38 cellular contexts compared by ENCODE assay signal in the genomic region with DNA sequence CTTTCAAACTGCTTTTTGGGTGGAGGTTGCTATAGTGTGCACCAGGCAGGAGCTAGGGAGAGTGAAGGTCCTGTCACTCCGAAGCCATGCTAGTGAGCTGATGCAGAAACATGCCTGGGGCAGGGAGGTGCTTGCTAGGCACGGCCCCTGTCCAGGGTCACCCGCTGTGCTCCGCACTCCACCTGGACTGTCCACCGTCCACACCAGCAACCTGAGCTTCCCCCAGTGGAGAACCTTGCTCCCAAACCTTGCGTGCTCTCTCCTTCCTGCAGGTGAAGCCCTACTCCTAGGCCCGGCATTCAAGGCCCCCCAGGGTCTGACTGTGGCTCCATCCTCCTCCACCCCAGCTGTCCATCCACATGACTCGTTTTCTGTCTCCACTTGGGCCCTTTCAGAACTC. TPM values are rescaled to one million over a fixed set of nuclear protein-coding genes. Genes with fewer than 3 reads are reported as not detected.
"Had no signal": no experiment of that assay in that cellular context is flagged by ENCODE, and none has a peak within 500 bp of the region (broad histone marks: within the 10 kb centered on the region; RNA-seq: fewer than 3 reads in every experiment).

No MANE protein-coding gene starts in this region.

- H3K36me3 Mint-ChIP-seq: activated CD4-positive, alpha-beta memory T cell treated with anti-CD3 and anti-CD28 coated beads for 36 hours; activated naive CD4-positive, alpha-beta T cell treated with anti-CD3 and anti-CD28 coated beads, Interleukin-2, amount 50 U/mL, for 72 hours; activated naive CD8-positive, alpha-beta T cell treated with anti-CD3 and anti-CD28 coated beads for 36 hours had no signal

- H3K9me3 ChIP-seq: adrenal gland had no signal

- H3K4me1 Mint-ChIP-seq: activated B cell treated with CpG ODN at 0.5 μM for 24 hours; activated CD4-positive, alpha-beta T cell treated with anti-CD3 and anti-CD28 coated beads, Interleukin-2, amount 10 ng/mL, durations not matched to agents 24 days and 14 days; activated naive CD8-positive, alpha-beta T cell treated with anti-CD3 and anti-CD28 coated beads for 36 hours; activated T-helper 17 cell treated with anti-CD3 and anti-CD28 coated beads, Interleukin-2, amount 50 U/mL, for 72 hours had no signal

- H3K27ac Mint-ChIP-seq: activated B cell treated with CpG ODN at 0.5 μM for 24 hours; activated CD4-positive, alpha-beta memory T cell treated with anti-CD3 and anti-CD28 coated beads for 36 hours; activated CD4-positive, alpha-beta T cell treated with anti-CD3 and anti-CD28 coated beads, Interleukin-2, amount 10 ng/mL, durations not matched to agents 24 days and 14 days; activated CD8-positive, alpha-beta T cell treated with anti-CD3 and anti-CD28 coated beads for 36 hours; activated naive CD4-positive, alpha-beta T cell treated with anti-CD3 and anti-CD28 coated beads for 36 hours; activated naive CD8-positive, alpha-beta T cell treated with anti-CD3 and anti-CD28 coated beads for 36 hours; activated T-cell treated with anti-CD3 and anti-CD28 coated beads, Interleukin-2, amount 50 U/mL, for 72 hours; activated T-helper 1 cell treated with anti-CD3 and anti-CD28 coated beads, Interleukin-12 subunit alpha, Interleukin-12 subunit beta, Interleukin-2, Interleukin-4 antibody, amounts not matched to agents 30 ng/mL and 10 ng/mL and 1 ng/mL, durations not matched to agents 14 hours and 24 hours and 36 hours; activated T-helper 17 cell treated with anti-CD3 and anti-CD28 coated beads, Interleukin-2, amount 50 U/mL, for 72 hours; T-helper 1 cell treated with Interleukin-12 subunit alpha and Interleukin-12 subunit beta and Interleukin-4 antibody, amounts not matched to agents 30 μg/mL and 1 μg/mL, for 36 hours; T-helper 2 cell treated with Interferon-gamma antibody and Interleukin-4, amounts not matched to agents 5 μg/mL and 100 μg/mL, for 36 hours had no signal

- H3K36me3 ChIP-seq: adrenal gland, brain microvascular endothelial cell, breast epithelium had no signal

- H3K4me3 ChIP-seq: adrenal gland, body of pancreas, breast epithelium had no signal

- H3K9me3 Mint-ChIP-seq: T-helper 2 cell treated with Interferon-gamma antibody and Interleukin-4, amounts not matched to agents 5 μg/mL and 100 μg/mL, for 36 hours had no signal

- ATAC-seq: activated CD8-positive, alpha-beta T cell treated with anti-CD3 and anti-CD28 coated beads for 36 hours; activated naive CD4-positive, alpha-beta T cell treated with anti-CD3 and anti-CD28 coated beads, Interleukin-2, amount 50 U/mL, for 72 hours; activated T-cell treated with anti-CD3 and anti-CD28 coated beads, Interleukin-2, amount 50 U/mL, for 4 hours; activated T-cell treated with anti-CD3 and anti-CD28 coated beads, Interleukin-2, amount 50 U/mL, for 72 hours; activated T-helper 17 cell treated with anti-CD3 and anti-CD28 coated beads, Interleukin-2, amount 50 U/mL, for 72 hours; body of pancreas had no signal

- H3K4me3 Mint-ChIP-seq: activated B cell treated with CpG ODN at 0.5 μM for 24 hours; activated CD4-positive, alpha-beta memory T cell treated with anti-CD3 and anti-CD28 coated beads for 36 hours; activated CD4-positive, alpha-beta T cell treated with anti-CD3 and anti-CD28 coated beads, Interleukin-2, amount 10 ng/mL, durations not matched to agents 24 days and 14 days; activated CD8-positive, alpha-beta T cell treated with anti-CD3 and anti-CD28 coated beads for 36 hours; activated naive CD4-positive, alpha-beta T cell treated with anti-CD3 and anti-CD28 coated beads for 36 hours; activated naive CD8-positive, alpha-beta T cell treated with anti-CD3 and anti-CD28 coated beads for 36 hours; activated T-cell treated with anti-CD3 and anti-CD28 coated beads, Interleukin-2, amount 50 U/mL, for 4 hours; activated T-cell treated with anti-CD3 and anti-CD28 coated beads, Interleukin-2, amount 50 U/mL, for 72 hours; activated T-helper 1 cell treated with anti-CD3 and anti-CD28 coated beads, Interleukin-12 subunit alpha, Interleukin-12 subunit beta, Interleukin-2, Interleukin-4 antibody, amounts not matched to agents 30 ng/mL and 10 ng/mL and 1 ng/mL, durations not matched to agents 14 hours and 24 hours and 36 hours; activated T-helper 17 cell treated with anti-CD3 and anti-CD28 coated beads, Interleukin-2, amount 50 U/mL, for 72 hours; T-helper 1 cell treated with Interleukin-12 subunit alpha and Interleukin-12 subunit beta and Interleukin-4 antibody, amounts not matched to agents 30 μg/mL and 1 μg/mL, for 36 hours; T-helper 2 cell treated with Interferon-gamma antibody and Interleukin-4, amounts not matched to agents 5 μg/mL and 100 μg/mL, for 36 hours had no signal

- H3K4me1 ChIP-seq: adrenal gland, body of pancreas, breast epithelium had no signal

- H3K27me3 ChIP-seq: adrenal gland, body of pancreas, brain microvascular endothelial cell, breast epithelium had no signal

- H3K27ac ChIP-seq: adrenal gland, body of pancreas, brain microvascular endothelial cell, breast epithelium, VCaP had no signal

- H3K27me3 Mint-ChIP-seq: activated CD8-positive, alpha-beta T cell treated with anti-CD3 and anti-CD28 coated beads for 36 hours; activated naive CD8-positive, alpha-beta T cell treated with anti-CD3 and anti-CD28 coated beads for 36 hours had no signal

- DNase-seq: activated B cell treated with CpG ODN at 0.5 μM for 24 hours; activated CD4-positive, alpha-beta memory T cell treated with anti-CD3 and anti-CD28 coated beads for 36 hours; activated CD4-positive, alpha-beta T cell treated with anti-CD3 and anti-CD28 coated beads for 4 hours; activated CD4-positive, alpha-beta T cell treated with anti-CD3 and anti-CD28 coated beads, Interleukin-2, amount 10 ng/mL, durations not matched to agents 24 days and 14 days; activated CD4-positive, alpha-beta T cell treated with anti-CD3 and anti-CD28 coated beads, Interleukin-2, amount 50 U/mL, for 1 hour; activated CD4-positive, alpha-beta T cell treated with anti-CD3 and anti-CD28 coated beads, Interleukin-2, amount 50 U/mL, for 4 hours; activated CD4-positive, CD25-positive, alpha-beta regulatory T cell treated with anti-CD3 and anti-CD28 coated beads, Interleukin-2, amount 50 U/mL, for 72 hours; activated CD8-positive, alpha-beta T cell treated with anti-CD3 and anti-CD28 coated beads for 36 hours; activated effector memory CD4-positive, alpha-beta T cell treated with anti-CD3 and anti-CD28 coated beads, Interleukin-2, amount 50 U/mL, for 16 hours; activated gamma-delta T cell treated with Interleukin-2 at 50 U/mL for 16 hours; activated naive CD4-positive, alpha-beta T cell; activated naive CD4-positive, alpha-beta T cell treated with anti-CD3 and anti-CD28 coated beads for 36 hours; activated naive CD4-positive, alpha-beta T cell treated with anti-CD3 and anti-CD28 coated beads, Interleukin-2, amount 50 U/mL, for 16 hours; activated naive CD8-positive, alpha-beta T cell treated with anti-CD3 and anti-CD28 coated beads for 36 hours; activated T-cell treated with anti-CD3 and anti-CD28 coated beads for 4 hours; activated T-cell treated with anti-CD3 and anti-CD28 coated beads, Interleukin-2, amount 50 U/mL, for 1 hour; activated T-cell treated with anti-CD3 and anti-CD28 coated beads, Interleukin-2, amount 50 U/mL, for 4 hours; activated T-cell treated with anti-CD3 and anti-CD28 coated beads, Interleukin-2, amount 50 U/mL, for 72 hours; adrenal gland; amniotic stem cell; aorta; body of pancreas; brain microvascular endothelial cell; central memory CD4-positive, alpha-beta T cell; SW 1271; T-helper 1 cell; T-helper 2 cell; T-helper 9 cell had no signal

RNA-seq across cellular contexts. Expression of gene SLC15A1, which starts 12.3 kb away (rescaled TPM):
- total RNA-seq: activated B cell treated with CpG ODN at 0.5 μM for 24 hours; activated CD4-positive, alpha-beta memory T cell treated with anti-CD3 and anti-CD28 coated beads for 36 hours; activated CD4-positive, alpha-beta T cell treated with anti-CD3 and anti-CD28 coated beads, Interleukin-2, amount 10 ng/mL, durations not matched to agents 24 days and 14 days; activated CD8-positive, alpha-beta memory T cell treated with anti-CD3 and anti-CD28 coated beads for 36 hours; activated CD8-positive, alpha-beta T cell treated with anti-CD3 and anti-CD28 coated beads for 36 hours; activated naive CD4-positive, alpha-beta T cell treated with anti-CD3 and anti-CD28 coated beads for 36 hours; activated naive CD4-positive, alpha-beta T cell treated with anti-CD3 and anti-CD28 coated beads, Interleukin-2, amount 50 U/mL, for 72 hours; activated naive CD8-positive, alpha-beta T cell treated with anti-CD3 and anti-CD28 coated beads for 36 hours; activated T-cell treated with anti-CD3 and anti-CD28 coated beads, Interleukin-2, amount 50 U/mL, for 4 hours; activated T-cell treated with anti-CD3 and anti-CD28 coated beads, Interleukin-2, amount 50 U/mL, for 72 hours; activated T-helper 1 cell treated with anti-CD3 and anti-CD28 coated beads, Interleukin-12 subunit alpha, Interleukin-12 subunit beta, Interleukin-2, Interleukin-4 antibody, amounts not matched to agents 30 ng/mL and 10 ng/mL and 1 ng/mL, durations not matched to agents 14 hours and 24 hours and 36 hours; activated T-helper 17 cell treated with anti-CD3 and anti-CD28 coated beads, Interleukin-2, amount 50 U/mL, for 72 hours; astrocyte; cardiac septum had no signal
